In the genomic region with DNA sequence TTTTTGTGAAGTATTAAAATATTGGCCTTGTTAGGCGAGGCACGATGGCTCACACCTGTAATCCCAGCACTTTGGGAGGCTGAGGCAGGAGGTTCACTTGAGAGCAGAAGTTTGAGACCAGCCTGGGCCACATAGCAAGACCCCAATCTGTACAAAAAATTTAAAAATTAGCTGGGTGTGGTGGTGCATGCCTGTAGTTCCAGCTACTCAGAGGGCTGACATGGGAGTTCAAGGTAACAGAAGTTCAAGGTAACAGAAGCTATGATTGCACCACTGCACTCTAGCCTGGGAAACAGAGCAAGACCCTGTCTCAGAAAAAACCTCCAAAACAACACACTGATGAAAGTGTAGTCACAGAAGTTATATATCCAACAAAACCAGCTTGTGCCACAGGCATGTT, we compare ENCODE assay signal across 24 cellular contexts.
"Had no signal": no experiment of that assay in that cellular context is flagged by ENCODE, and none has a peak within 500 bp of the region (broad histone marks: within the 10 kb centered on the region; RNA-seq: fewer than 3 reads in every experiment).

No MANE protein-coding gene starts in this region.

- DNase-seq: IMR-90, Karpas-422, KG1, MG63, NCI-H1092, NCI-H1105 treated with DMSO at 0.1 percent for 48 hours, NCI-H1417 treated with DMSO at 0.1 percent for 48 hours, NCI-H146, NCI-H187, NCI-H2029, NCI-H2081 treated with DMSO at 0.1 percent for 48 hours, NCI-H2171, NCI-H226, NCI-H446, NCI-H510A, NCI-H524 treated with DMSO at 0.1 percent for 48 hours, NCI-H69, NCI-H774, Right ventricle myocardium superior, RPMI8226, SIG-M5 had no signal

- H3K27me3 ChIP-seq: MG63, SJSA1 had no signal

- H3K4me1 ChIP-seq: SJSA1 had no signal

- H3K4me3 ChIP-seq: MG63, SJSA1, SK-N-MC had no signal

- H3K27ac ChIP-seq: HL-60, SJSA1, SK-N-MC had no signal

- H3K9me3 ChIP-seq: MG63, SJSA1 had no signal

- H3K36me3 ChIP-seq: SJSA1 had no signal
